9 cellular contexts compared by ENCODE assay signal in the genomic region with DNA sequence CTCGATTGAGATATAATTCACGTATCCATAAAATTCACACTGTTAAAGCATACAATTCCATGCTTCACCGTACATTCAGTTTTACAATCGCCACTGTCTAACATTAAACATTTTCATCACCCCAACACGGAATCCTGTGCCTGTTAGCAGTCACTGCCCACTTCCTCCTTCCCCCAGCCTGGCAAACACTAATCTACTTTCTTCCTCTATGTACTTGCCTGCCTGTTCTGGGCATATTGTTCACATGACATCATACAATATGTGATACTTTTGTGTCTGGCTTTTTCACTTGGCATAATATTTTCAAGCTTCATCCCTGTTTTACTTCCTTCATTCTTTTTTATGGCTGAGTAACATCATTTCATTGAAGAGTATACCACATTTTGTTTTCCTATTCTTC.
DNase-seq lines count a peak whose midpoint lies in the region; ATAC-seq, FAIRE-seq and TF ChIP-seq lines count a peak whose summit lies in the region.
"Had no signal": no experiment of that assay in that cellular context is flagged by ENCODE, and none has a peak within 500 bp of the region (broad histone marks: within the 10 kb centered on the region; RNA-seq: fewer than 3 reads in every experiment).

No MANE protein-coding gene starts in this region.

- H3K9me3 ChIP-seq in endothelial cell of umbilical vein (replicated peaks; ENCODE audit: control insufficient read depth, insufficient read depth, low read length), result no peaks in the 10 kb centered on the region
- no peaks in the 10 kb centered on the region for H3K9me3 ChIP-seq in lower lobe of right lung
- H3K9me3 ChIP-seq: tibial nerve had no signal

- H3K79me2 ChIP-seq in endothelial cell of umbilical vein (ENCODE audit: control insufficient read depth, insufficient read depth, low read length), result no peaks in the 10 kb centered on the region

- H3K4me3 ChIP-seq in endothelial cell of umbilical vein (replicated peaks in 1 of 3; ENCODE audit: insufficient read depth in 1 of 3, low read depth in 1 of 3, low read length in 3 of 3) (no peak overlapping the region), lower lobe of right lung (no peak overlapping the region)
- H3K4me3 ChIP-seq: tibial nerve had no signal

- no peaks in the 10 kb centered on the region for H3K27me3 Mint-ChIP-seq in osteocyte (ENCODE audit: unreplicated experiment)

- ATAC-seq in GM18868 (IDR thresholded peaks at IDR 0.05; ENCODE audit: unreplicated experiment) (peak; percentile 85), lower lobe of right lung (no peak)

- no peaks in the 10 kb centered on the region for H3K36me3 ChIP-seq in endothelial cell of umbilical vein (ENCODE audit: control insufficient read depth in 2 of 2, extremely low read depth in 1 of 2, insufficient read depth in 2 of 2, low read length in 2 of 2)
- H3K36me3 ChIP-seq in lower lobe of right lung, result no peaks in the 10 kb centered on the region
- H3K36me3 ChIP-seq: tibial nerve had no signal

- BruUV-seq in endothelial cell of umbilical vein (replicated peaks; lab: Mats Ljungman, UMichigan), result no TSS peak

- no peaks in the 10 kb centered on the region for H3K36me3 Mint-ChIP-seq in osteocyte (ENCODE audit: unreplicated experiment)

- TF ChIP-seq CTCF in endothelial cell of umbilical vein (IDR thresholded peaks at IDR 0.05; ENCODE audit: extremely low read depth in 1 of 2, insufficient read depth in 1 of 2, low read depth in 1 of 2, low read length in 2 of 2), result no peak
- TF ChIP-seq CTCF in osteocyte (IDR thresholded peaks at IDR 0.05), result no peak
- no peak for TF ChIP-seq CTCF in lower lobe of right lung (IDR thresholded peaks at IDR 0.05)

- no peak for TF ChIP-seq POLR2A in endothelial cell of umbilical vein (IDR thresholded peaks at IDR 0.05; ENCODE audit: low read depth, low read length)

- no peaks in the 10 kb centered on the region for H3K9me3 Mint-ChIP-seq in osteocyte (ENCODE audit: unreplicated experiment)

- H2AFZ ChIP-seq in endothelial cell of umbilical vein (ENCODE audit: low read depth, low read length), result peak overlapping the region; percentile 56

- POLR2A ChIA-PET in endothelial cell of umbilical vein (lab: Charles Lee), result no interaction called here

- H3K27ac Mint-ChIP-seq in osteocyte (ENCODE audit: unreplicated experiment), result peak overlapping the region; percentile 17

- H3K4me1 ChIP-seq in endothelial cell of umbilical vein (ENCODE audit: control insufficient read depth, extremely low read depth, insufficient read depth, low read length) (peaks cover 21% of the 10 kb centered on the region), lower lobe of right lung (peaks cover 8% of the 10 kb centered on the region)

- H3K4me1 Mint-ChIP-seq in osteocyte (ENCODE audit: unreplicated experiment), result peaks cover 22% of the 10 kb centered on the region

- intact Hi-C loops in endothelial cell of umbilical vein (cut with micrococcal nuclease) (no loop called here), lower lobe of right lung (cut with DNase I) (no loop called here)

- H3K27me3 ChIP-seq in endothelial cell of umbilical vein (ENCODE audit: control insufficient read depth in 2 of 2, insufficient read depth in 2 of 2, low read length in 2 of 2) (no peaks in the 10 kb centered on the region), lower lobe of right lung (ENCODE audit: low read depth) (no peaks in the 10 kb centered on the region)
- H3K27me3 ChIP-seq: tibial nerve had no signal

- H3K4me2 ChIP-seq in endothelial cell of umbilical vein (ENCODE audit: insufficient read depth, low read length), result no peak overlapping the region

- DNase-seq in NCI-H446 (lab: John Stamatoyannopoulos, UW) (peak; percentile 34 to 44), endothelial cell of umbilical vein (ENCODE audit: low read depth, low spot score) (peak; percentile 60), osteocyte (ENCODE audit: extremely low spot score, unreplicated experiment) (no peak), NCI-H774 (lab: John Stamatoyannopoulos, UW) (no peak), lower lobe of right lung (no peak), HTR-8/SVneo (ENCODE audit: insufficient read length, low spot score) (no peak)
- DNase-seq: NCI-H1105 had no signal

- FAIRE-seq in endothelial cell of umbilical vein (lab: Jason Lieb, UNC) (no peak), HTR-8/SVneo (lab: Jason Lieb, UNC) (no peak)

- H3K27ac ChIP-seq in endothelial cell of umbilical vein (ENCODE audit: insufficient read depth, low read depth, low read length), result no peak overlapping the region
- H3K27ac ChIP-seq in lower lobe of right lung, result no peak overlapping the region

- CTCF ChIA-PET in endothelial cell of umbilical vein (lab: Charles Lee), result interaction anchor here (0.7 kb wide), 1 partner anchor 487 kb away, joined by 3 read pairs; no protein-coding TSS in a partner anchor

- no peak overlapping the region for H3K4me3 Mint-ChIP-seq in osteocyte (ENCODE audit: unreplicated experiment)

- H4K20me1 ChIP-seq in endothelial cell of umbilical vein (replicated peaks; ENCODE audit: control insufficient read depth, extremely low read depth, insufficient read depth, low read length), result no peaks in the 10 kb centered on the region

- dilution Hi-C loops in endothelial cell of umbilical vein (cut with MboI; ENCODE audit: extremely low pct_ligation_motif_present, low sequenced_read_pairs), result no loop called here

- no peaks in the 10 kb centered on the region for H3K9me1 ChIP-seq in endothelial cell of umbilical vein (replicated peaks; ENCODE audit: control insufficient read depth, extremely low read depth, insufficient read depth, low read length)

- H3K9ac ChIP-seq in endothelial cell of umbilical vein (replicated peaks; ENCODE audit: extremely low read depth, insufficient read depth, low read length), result no peak overlapping the region

TF ChIP-seq in endothelial cell of umbilical vein, 7 proteins besides CTCF, POLR2A, EP300 and RAD21:
- TF ChIP-seq FOS (IDR thresholded peaks at IDR 0.05; ENCODE audit: borderline replicate concordance, insufficient read depth, low read length) (no peak), MYC (IDR thresholded peaks at IDR 0.05; ENCODE audit: low read depth, low read length) (no peak), EZH2 (IDR thresholded peaks at IDR 0.05; ENCODE audit: borderline replicate concordance, low read depth, low read length, severe bottlenecking) (no peak), JUN (IDR thresholded peaks at IDR 0.05; ENCODE audit: borderline replicate concordance, insufficient read depth, insufficient read length, low read depth) (no peak), POLR2AphosphoS5 (IDR thresholded peaks at IDR 0.05; ENCODE audit: insufficient read depth, low read depth, low read length) (no peak), MAX (IDR thresholded peaks at IDR 0.05; ENCODE audit: insufficient read depth, insufficient read length) (no peak), GATA2 (IDR thresholded peaks at IDR 0.05; ENCODE audit: insufficient read depth, insufficient read length, low read depth, low read length) (no peak)
TF ChIP-seq in endothelial cell of umbilical vein: peak in this region for 0.

Comparison
In these comparisons a context has a peak if more than half of its experiments do, and no peak if none do; other contexts are left out.
1. DNase-seq: peak in NCI-H446 (2 of 2) and endothelial cell of umbilical vein (single experiment); none in osteocyte (single experiment), NCI-H774 (single experiment), lower lobe of right lung (single experiment) and HTR-8/SVneo (single experiment).